ENCODE assay signal across 1 cellular context in the genomic region with DNA sequence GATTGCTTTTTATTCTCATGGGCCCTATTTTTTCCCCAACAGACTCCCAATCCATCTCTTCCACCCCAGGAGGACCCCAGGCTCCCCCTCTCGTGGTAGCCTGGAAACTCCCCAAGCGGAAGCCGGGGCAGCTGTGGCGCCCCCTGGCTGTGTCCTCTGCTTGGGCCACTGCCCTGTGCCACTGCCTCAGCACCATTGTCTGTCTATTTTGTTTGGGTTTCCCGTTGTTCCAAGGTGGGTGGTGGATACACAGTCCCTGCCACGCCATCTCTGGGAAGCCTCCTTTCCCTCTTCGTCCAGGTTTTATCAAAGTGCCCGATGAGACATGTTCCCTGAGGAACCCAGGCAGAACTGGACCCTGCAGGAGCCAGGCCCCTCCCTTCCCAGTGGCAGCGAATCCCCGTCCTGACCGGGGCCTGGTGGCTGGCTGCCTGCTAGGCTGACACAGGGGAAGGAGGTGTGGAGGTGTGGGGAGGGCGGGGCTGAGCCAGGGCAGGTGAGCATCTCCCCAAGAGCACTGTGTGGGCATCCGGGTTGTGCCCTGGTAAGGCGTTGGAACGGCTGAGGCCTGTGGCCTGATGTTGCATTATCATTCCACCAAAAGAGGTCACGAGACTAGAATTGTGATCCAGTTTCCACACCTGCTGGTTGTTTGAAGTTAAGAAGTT.
TF ChIP-seq lines count a peak whose summit lies in the region.

No MANE protein-coding gene starts in this region.

TF ChIP-seq in H1, 55 proteins besides CTCF, POLR2A, EP300 and RAD21 (continued from another document):
- TF ChIP-seq CBX5 (IDR thresholded peaks at IDR 0.05; ENCODE audit: low read depth, low read length) (no peak), EZH2 (IDR thresholded peaks at IDR 0.05; ENCODE audit: low read depth, low read length, severe bottlenecking) (no peak), CREB1 (IDR thresholded peaks at IDR 0.05) (no peak), BACH1 (IDR thresholded peaks at IDR 0.05; ENCODE audit: low read length) (no peak), RFX5 (IDR thresholded peaks at IDR 0.05; ENCODE audit: borderline replicate concordance, low read depth, low read length) (no peak), SIRT6 (IDR thresholded peaks at IDR 0.05; ENCODE audit: low read length) (no peak)
- TF ChIP-seq, protein P1, sequence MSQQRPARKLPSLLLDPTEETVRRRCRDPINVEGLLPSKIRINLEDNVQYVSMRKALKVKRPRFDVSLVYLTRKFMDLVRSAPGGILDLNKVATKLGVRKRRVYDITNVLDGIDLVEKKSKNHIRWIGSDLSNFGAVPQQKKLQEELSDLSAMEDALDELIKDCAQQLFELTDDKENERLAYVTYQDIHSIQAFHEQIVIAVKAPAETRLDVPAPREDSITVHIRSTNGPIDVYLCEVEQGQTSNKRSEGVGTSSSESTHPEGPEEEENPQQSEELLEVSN (IDR thresholded peaks at IDR 0.05) = no peak
